ENCODE assay signal across 37 cellular contexts in the genomic region with DNA sequence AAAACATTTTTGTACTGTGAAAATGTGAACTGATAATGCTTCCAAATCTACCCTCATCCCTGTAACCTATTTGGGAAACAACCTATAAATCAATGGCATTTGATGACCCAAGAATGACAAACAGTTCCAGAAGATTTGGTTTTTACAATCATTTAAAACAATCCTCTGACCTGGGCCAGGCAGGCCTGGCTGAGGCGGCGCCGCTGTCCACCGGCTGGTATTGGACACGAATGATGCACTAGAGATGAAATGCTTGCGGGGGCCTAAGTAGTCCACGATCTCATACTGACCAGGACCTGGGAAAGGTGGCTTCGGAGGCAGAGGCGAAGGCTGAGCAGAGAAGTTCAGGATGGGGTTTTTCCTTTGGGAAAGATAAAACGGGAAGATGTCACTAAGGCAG. TPM values are rescaled to one million over a fixed set of nuclear protein-coding genes. Genes with fewer than 3 reads are reported as not detected.
"Had no signal": no experiment of that assay in that cellular context is flagged by ENCODE, and none has a peak within 500 bp of the region (broad histone marks: within the 10 kb centered on the region; RNA-seq: fewer than 3 reads in every experiment).

No MANE protein-coding gene starts in this region.

- H3K4me3 ChIP-seq: MG63 had no signal

- H3K27me3 ChIP-seq: MG63 had no signal

- DNase-seq: Karpas-422, Kasumi-1, KG1, MG63, MM.1S, MV-4-11, NCI-H1048, NCI-H1092, NCI-H1092 treated with DMSO at 0.1 percent for 48 hours, NCI-H1105, NCI-H1105 treated with DMSO at 0.1 percent for 48 hours, NCI-H1417, NCI-H1417 treated with DMSO at 0.1 percent for 48 hours, NCI-H1436, NCI-H1436 treated with DMSO at 0.1 percent for 48 hours, NCI-H146, NCI-H1694, NCI-H1694 treated with DMSO at 0.1 percent for 48 hours, NCI-H187, NCI-H187 treated with DMSO at 0.1 percent for 48 hours, NCI-H1930, NCI-H2029, NCI-H2029 treated with DMSO at 0.1 percent for 48 hours, NCI-H2081, NCI-H2081 treated with DMSO at 0.1 percent for 48 hours, NCI-H2107, NCI-H2171, NCI-H2171 treated with DMSO at 0.1 percent for 48 hours, NCI-H2227 treated with DMSO at 0.1 percent for 48 hours, NCI-H226, NCI-H345, NCI-H446, NCI-H446 treated with DMSO at 0.1 percent for 48 hours, NCI-H510A had no signal

- H3K4me2 ChIP-seq: KMS-11 had no signal

- H3K27ac ChIP-seq: KMS-11 had no signal

- H3K9ac ChIP-seq: KMS-11 had no signal

RNA-seq across cellular contexts. Expression of gene GRHL3, which starts 41.5 kb away (rescaled TPM):
- total RNA-seq: LHCN-M2, M059J had no signal
